ENCODE assay signal across 8 cellular contexts in the genomic region with DNA sequence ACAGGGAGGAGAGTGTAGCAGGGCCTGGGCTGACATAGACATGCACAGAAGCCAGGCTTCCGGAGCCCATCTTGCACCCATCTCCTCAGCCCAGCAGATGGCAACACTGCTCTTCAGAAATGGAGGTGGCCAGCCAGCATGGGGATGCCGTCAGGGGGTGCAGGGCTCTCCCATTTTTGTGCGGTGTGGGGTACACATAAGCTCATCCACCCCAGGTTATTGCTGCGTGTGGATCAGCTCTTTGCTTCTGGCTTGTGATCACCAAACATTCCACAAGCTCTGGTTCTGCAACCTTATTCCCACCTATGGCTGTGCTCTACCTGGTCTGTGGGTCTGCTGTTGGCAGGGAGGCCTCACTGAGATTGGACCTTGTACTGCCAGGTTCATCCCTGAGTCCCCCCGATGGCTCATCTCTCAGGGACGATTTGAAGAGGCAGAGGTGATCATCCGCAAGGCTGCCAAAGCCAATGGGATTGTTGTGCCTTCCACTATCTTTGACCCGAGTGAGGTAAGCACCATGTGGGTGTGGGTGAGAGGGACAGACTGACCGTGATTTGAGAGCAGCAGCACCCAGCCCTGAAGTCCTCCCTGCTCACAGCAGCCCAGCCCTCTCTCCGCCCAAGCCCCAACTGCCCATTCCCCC. TPM values are rescaled to one million over a fixed set of nuclear protein-coding genes. Genes with fewer than 3 reads are reported as not detected.
A peak's percentile ranks its signal among the peaks of the same experiment; 100 is the strongest.
DNase-seq lines count a peak whose midpoint lies in the region; ATAC-seq and TF ChIP-seq lines count a peak whose summit lies in the region.

No MANE protein-coding gene starts in this region.

- no peak for TF ChIP-seq POLR2A in lower leg skin (IDR thresholded peaks at IDR 0.05)

- ATAC-seq in HG02642 (IDR thresholded peaks at IDR 0.05; ENCODE audit: poor library complexity, unreplicated experiment) = peak; percentile 81

- intact Hi-C loops in activated CD4-positive, alpha-beta T cell treated with anti-CD3 and anti-CD28 coated beads, Interleukin-2, amount 10 ng/mL, durations not matched to agents 24 days and 14 days (cut with micrococcal nuclease) = loop anchor here (1.0 to 5.0 kb wide), 7 partner anchors 25 to 434 kb away; partner anchors contain the start of gene KIF3A
- intact Hi-C loops in lower leg skin (cut with DNase I; ENCODE audit: low total_unique reads) = loop anchor here (2.0 kb wide), 1 partner anchor 114 kb away; no protein-coding TSS in a partner anchor

- no peaks in the 10 kb centered on the region for H3K27me3 Mint-ChIP-seq in activated CD4-positive, alpha-beta T cell treated with anti-CD3 and anti-CD28 coated beads, Interleukin-2, amount 10 ng/mL, durations not matched to agents 24 days and 14 days

- peaks cover 51% of the 10 kb centered on the region for H3K4me1 Mint-ChIP-seq in activated CD4-positive, alpha-beta T cell treated with anti-CD3 and anti-CD28 coated beads, Interleukin-2, amount 10 ng/mL, durations not matched to agents 24 days and 14 days

- H3K9me3 Mint-ChIP-seq in activated CD4-positive, alpha-beta T cell treated with anti-CD3 and anti-CD28 coated beads, Interleukin-2, amount 10 ng/mL, durations not matched to agents 24 days and 14 days = no peaks in the 10 kb centered on the region

- H3K36me3 Mint-ChIP-seq in activated CD4-positive, alpha-beta T cell treated with anti-CD3 and anti-CD28 coated beads, Interleukin-2, amount 10 ng/mL, durations not matched to agents 24 days and 14 days (ENCODE audit: low read depth) = peaks cover 3% of the 10 kb centered on the region

- DNase-seq in NCI-H2196 (lab: John Stamatoyannopoulos, UW; ENCODE audit: unreplicated experiment) (peak; percentile 45), NCI-H2196 treated with DMSO at 0.1 percent for 48 hours (lab: John Stamatoyannopoulos, UW; ENCODE audit: unreplicated experiment) (no peak), NCI-H2227 treated with DMSO at 0.1 percent for 48 hours (lab: John Stamatoyannopoulos, UW) (peak; percentile 9), coronary artery (ENCODE audit: low spot score) (peak; percentile 81), lower leg skin (ENCODE audit: low spot score in 2 of 2) (peak; percentile 74 to 93)
- peak; percentile 93 for DNase-seq in activated CD4-positive, alpha-beta T cell treated with anti-CD3 and anti-CD28 coated beads, Interleukin-2, amount 10 ng/mL, durations not matched to agents 24 days and 14 days
- peak; percentile 41 to 63 (median 58) for DNase-seq in stimulated activated CD4-positive, alpha-beta T cell treated with anti-CD3 and anti-CD28 coated beads, TNF-alpha, amount 100 ng/mL, for 1 hour (ENCODE audit: low read depth in 3 of 3, low spot score in 1 of 3)

- peak; percentile 81 for TF ChIP-seq CTCF in coronary artery (IDR thresholded peaks at IDR 0.05)
- TF ChIP-seq CTCF in lower leg skin (IDR thresholded peaks at IDR 0.05) = peak in 1 of 3 donors; percentile 55

- no peak overlapping the region for H3K4me3 ChIP-seq in coronary artery
- no peak overlapping the region for H3K4me3 ChIP-seq in lower leg skin (ENCODE audit: low read depth, poor library complexity, severe bottlenecking)

- H3K27ac Mint-ChIP-seq in activated CD4-positive, alpha-beta T cell treated with anti-CD3 and anti-CD28 coated beads, Interleukin-2, amount 10 ng/mL, durations not matched to agents 24 days and 14 days = no peak overlapping the region

- H3K27ac ChIP-seq in coronary artery = peak overlapping the region; percentile 73 to 89

- WGBS in lower leg skin, 2 donors = 30 to 37% methylated on average over 10 of the region's 10 CpGs

- H3K4me3 Mint-ChIP-seq in activated CD4-positive, alpha-beta T cell treated with anti-CD3 and anti-CD28 coated beads, Interleukin-2, amount 10 ng/mL, durations not matched to agents 24 days and 14 days = no peak overlapping the region

RNA-seq across cellular contexts. Expression of gene SLC22A5, which starts 17.3 kb away (rescaled TPM):
- total RNA-seq in activated CD4-positive, alpha-beta T cell treated with anti-CD3 and anti-CD28 coated beads, Interleukin-2, amount 10 ng/mL, durations not matched to agents 24 days and 14 days = 4.9 and 5.5 TPM in 2 replicates
- total RNA-seq in lower leg skin = 10 to 100 TPM; 13.2 to 25.4 (median 15.7) TPM
